Comparison of ENCODE assay signal across 25 cellular contexts in genomic region chr11:56849250-56849649, GRCh38.
"Had no signal": no experiment of that assay in that cellular context is flagged by ENCODE, and none has a peak within 500 bp of the region (broad histone marks: within the 10 kb centered on the region; RNA-seq: fewer than 3 reads in every experiment).

No MANE protein-coding gene starts in this region.

- H3K36me3 ChIP-seq: colonic mucosa, esophagus squamous epithelium, left lung, pancreas, right lobe of liver, suprapubic skin, transverse colon, upper lobe of right lung, uterus had no signal

- H3K36me3 Mint-ChIP-seq: immature natural killer cell; naive thymus-derived CD8-positive, alpha-beta T cell had no signal

- FAIRE-seq: frontal cortex, pancreas, small intestine had no signal

- H3K4me3 ChIP-seq: colonic mucosa, esophagus squamous epithelium, left lung, pancreas, right lobe of liver, suprapubic skin, transverse colon, upper lobe of right lung, uterus had no signal

- H3K4me3 Mint-ChIP-seq: dendritic cell treated with granulocyte-macrophage colony-stimulating factor and Interleukin-4, amounts not matched to agents 40 ng/mL and 50 ng/mL, for 4 days; endodermal cell; immature natural killer cell; naive thymus-derived CD8-positive, alpha-beta T cell; stimulated activated naive CD8-positive, alpha-beta T cell treated with anti-CD3 and anti-CD28 coated beads, Interleukin-15, amount 100 ng/mL, for 72 hours had no signal

- DNase-seq: colonic mucosa; effector CD8-positive, alpha-beta T cell; endodermal cell; erythroblast; esophagus squamous epithelium; hypothalamus; immature natural killer cell; islet precursor cell; left cardiac atrium; left lung; naive thymus-derived CD8-positive, alpha-beta T cell; occipital lobe; pancreas; right lobe of liver; small intestine; stimulated activated CD4-positive, alpha-beta T cell treated with anti-CD3 and anti-CD28 coated beads, Interleukin-15, amount 100 ng/mL, for 24 hours; stimulated activated CD4-positive, alpha-beta T cell treated with anti-CD3 and anti-CD28 coated beads, Interleukin-2, amount 100 ng/mL, for 48 hours; stimulated activated naive CD4-positive, alpha-beta T cell; stimulated activated naive CD8-positive, alpha-beta T cell treated with anti-CD3 and anti-CD28 coated beads, Interleukin-15, amount 100 ng/mL, for 72 hours; transverse colon; upper lobe of right lung; uterus had no signal

- H3K27me3 ChIP-seq: colonic mucosa, esophagus squamous epithelium, left lung, pancreas, right lobe of liver, transverse colon, upper lobe of right lung, uterus had no signal

- H3K4me1 ChIP-seq: colonic mucosa, esophagus squamous epithelium, left lung, pancreas, right lobe of liver, suprapubic skin, upper lobe of right lung, uterus had no signal

- H3K27me3 Mint-ChIP-seq: dendritic cell treated with granulocyte-macrophage colony-stimulating factor and Interleukin-4, amounts not matched to agents 40 ng/mL and 50 ng/mL, for 4 days had no signal

- H3K4me1 Mint-ChIP-seq: endodermal cell; immature natural killer cell; naive thymus-derived CD8-positive, alpha-beta T cell; stimulated activated naive CD8-positive, alpha-beta T cell treated with anti-CD3 and anti-CD28 coated beads, Interleukin-15, amount 100 ng/mL, for 72 hours had no signal

- H3K27ac Mint-ChIP-seq: dendritic cell treated with granulocyte-macrophage colony-stimulating factor and Interleukin-4, amounts not matched to agents 40 ng/mL and 50 ng/mL, for 4 days; endodermal cell; immature natural killer cell; naive thymus-derived CD8-positive, alpha-beta T cell; stimulated activated naive CD8-positive, alpha-beta T cell treated with anti-CD3 and anti-CD28 coated beads, Interleukin-15, amount 100 ng/mL, for 72 hours had no signal

- H3K27ac ChIP-seq: colonic mucosa, esophagus squamous epithelium, left lung, pancreas, right lobe of liver, suprapubic skin, transverse colon, upper lobe of right lung, uterus had no signal

- H3K9me3 ChIP-seq: colonic mucosa, esophagus squamous epithelium, left lung, pancreas, right lobe of liver, suprapubic skin, transverse colon, upper lobe of right lung, uterus had no signal

- H3K9me3 Mint-ChIP-seq: dendritic cell treated with granulocyte-macrophage colony-stimulating factor and Interleukin-4, amounts not matched to agents 40 ng/mL and 50 ng/mL, for 4 days; naive thymus-derived CD8-positive, alpha-beta T cell; stimulated activated naive CD8-positive, alpha-beta T cell treated with anti-CD3 and anti-CD28 coated beads, Interleukin-15, amount 100 ng/mL, for 72 hours had no signal

- ATAC-seq: left cardiac atrium; left lung; naive thymus-derived CD8-positive, alpha-beta T cell; pancreas; right lobe of liver; stimulated activated naive CD8-positive, alpha-beta T cell treated with anti-CD3 and anti-CD28 coated beads, Interleukin-15, amount 100 ng/mL, for 72 hours; upper lobe of right lung had no signal
